12 cellular contexts compared by ENCODE assay signal in the genomic region with DNA sequence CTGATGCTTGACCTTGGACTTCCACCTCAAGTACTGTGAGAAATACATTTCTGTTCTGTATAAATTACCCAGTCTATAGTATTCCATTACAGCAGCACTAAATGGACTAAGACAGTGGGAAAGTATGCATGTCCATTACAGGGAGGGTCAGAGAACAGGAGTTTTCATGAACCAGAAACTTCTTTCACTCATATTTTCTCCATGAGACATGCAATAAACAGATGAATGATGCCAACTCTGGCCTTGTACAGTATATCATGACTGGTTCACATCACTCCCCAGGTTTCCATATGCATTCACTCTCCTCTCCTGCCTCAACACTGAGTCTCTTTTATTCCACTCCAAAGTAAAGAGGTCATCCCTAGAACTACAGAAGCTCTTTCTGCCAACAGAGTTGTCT. TPM values are rescaled to one million over a fixed set of nuclear protein-coding genes. Genes with fewer than 3 reads are reported as not detected.
A peak's percentile ranks its signal among the peaks of the same experiment; 100 is the strongest.
DNase-seq lines count a peak whose midpoint lies in the region; ATAC-seq and TF ChIP-seq lines count a peak whose summit lies in the region.
"Had no signal": no experiment of that assay in that cellular context is flagged by ENCODE, and none has a peak within 500 bp of the region (broad histone marks: within the 10 kb centered on the region; RNA-seq: fewer than 3 reads in every experiment).

No MANE protein-coding gene starts in this region.

- no peaks in the 10 kb centered on the region for H3K9me3 ChIP-seq in SK-N-SH
- no peaks in the 10 kb centered on the region for H3K9me3 ChIP-seq in spleen

- H3K4me1 ChIP-seq in SK-N-SH (ENCODE audit: control insufficient read depth in 1 of 2, insufficient read depth in 2 of 2, low read depth in 1 of 2, low read length in 1 of 2) (peaks cover 0 to 13% of the 10 kb centered on the region in 2 experiments; a peak in 3 of 4 replicates), spleen (peaks cover 15 to 73% (median 50%) of the 10 kb centered on the region in 6 donors)

- H3K4me2 ChIP-seq in SK-N-SH: no peak overlapping the region

- H3K27ac ChIP-seq in SK-N-SH (ENCODE audit: low read depth in 2 of 2, low read length in 1 of 2): peak overlapping the region; percentile 14 to 53; a peak in 3 of 4 replicates
- peak overlapping the region in 7 of 8 donors; percentile 29 to 96 (median 57) for H3K27ac ChIP-seq in spleen
- H3K27ac ChIP-seq: 22Rv1 had no signal

- H3K9me2 ChIP-seq in SK-N-SH: no peaks in the 10 kb centered on the region

- no peaks in the 10 kb centered on the region for H3K9me3 Mint-ChIP-seq in activated B cell treated with CpG ODN at 0.5 μM for 24 hours

- no peak for TF ChIP-seq EP300 in SK-N-SH (IDR thresholded peaks at IDR 0.05; ENCODE audit: borderline replicate concordance in 1 of 2, low read depth in 1 of 2, low read length in 1 of 2)

- peak overlapping the region; percentile 87 for H3K27ac Mint-ChIP-seq in activated B cell treated with CpG ODN at 0.5 μM for 24 hours

- H3K36me3 ChIP-seq in SK-N-SH (replicated peaks in 1 of 2; ENCODE audit: control insufficient read depth in 1 of 2, insufficient read depth in 2 of 2, low read length in 1 of 2) (no peaks in the 10 kb centered on the region), spleen (no peaks in the 10 kb centered on the region)

- no peaks in the 10 kb centered on the region for H3K27me3 ChIP-seq in SK-N-SH (ENCODE audit: insufficient read depth)
- H3K27me3 ChIP-seq in spleen (replicated peaks in 1 of 7): no peaks in the 10 kb centered on the region

- TF ChIP-seq POLR2A in spleen (IDR thresholded peaks at IDR 0.05): no peak

- H3K27me3 Mint-ChIP-seq in activated B cell treated with CpG ODN at 0.5 μM for 24 hours: no peaks in the 10 kb centered on the region

- H3K36me3 Mint-ChIP-seq in activated B cell treated with CpG ODN at 0.5 μM for 24 hours (ENCODE audit: low read depth): peaks cover 5% of the 10 kb centered on the region

- H3F3A ChIP-seq in SK-N-SH (replicated peaks; ENCODE audit: insufficient read depth): peaks cover 14% of the 10 kb centered on the region

- intact Hi-C loops in activated B cell treated with CpG ODN at 0.5 μM for 24 hours (cut with micrococcal nuclease) (loop anchor here (10.0 kb wide), 2 partner anchors 610 to 890 kb away; partner anchors contain the start of gene OR10T2), spleen (cut with DNase I; ENCODE audit: low total_unique reads) (no loop called here)

- H2AFZ ChIP-seq in SK-N-SH (ENCODE audit: low read depth): no peak overlapping the region; the same call in 1 of the 2 replicates

- CTCF ChIA-PET in SK-N-SH (lab: Yijun Ruan, JAX) (no interaction called here), activated B cell treated with CpG ODN at 0.5 μM for 24 hours (lab: Charles Lee) (interaction anchor here (1.2 to 1.8 kb wide), 3 partner anchors 67 to 801 kb away, joined by 3 to 5 read pairs (median 3); no protein-coding TSS in a partner anchor)

- no peak for TF ChIP-seq RAD21 in SK-N-SH (IDR thresholded peaks at IDR 0.05; ENCODE audit: low read length)

- ATAC-seq in SK-N-SH treated with all-trans-retinoic acid at 6 μM for 48 hours (no peak), activated B cell treated with CpG ODN at 0.5 μM for 24 hours (ENCODE audit: low read depth) (no peak), GM18907 (IDR thresholded peaks at IDR 0.05; ENCODE audit: unreplicated experiment) (no peak), HG02610 (IDR thresholded peaks at IDR 0.05; ENCODE audit: unreplicated experiment) (no peak)
- ATAC-seq: activated CD4-positive, CD25-positive, alpha-beta regulatory T cell treated with anti-CD3 and anti-CD28 coated beads, Interleukin-2, amount 50 U/mL, for 24 hours had no signal

- no peak overlapping the region for H3K4me3 Mint-ChIP-seq in activated B cell treated with CpG ODN at 0.5 μM for 24 hours

- POLR2A ChIA-PET in SK-N-SH (lab: Yijun Ruan, JAX) (no interaction called here), activated B cell treated with CpG ODN at 0.5 μM for 24 hours (lab: Charles Lee) (interaction anchor here (0.9 to 1.1 kb wide), 3 partner anchors 15 to 825 kb away, joined by 3 to 7 read pairs (median 3); partner anchors contain the start of gene CD1D)

- TF ChIP-seq CTCF in SK-N-SH (IDR thresholded peaks at IDR 0.05) (no peak), activated B cell treated with CpG ODN at 0.5 μM for 24 hours (IDR thresholded peaks at IDR 0.05) (no peak), spleen (IDR thresholded peaks at IDR 0.05 in 8 of 11, conservative IDR thresholded peaks at IDR 0.05 in 3 of 11) (no peak)

- DNase-seq in SK-N-SH (no peak), activated B cell treated with CpG ODN at 0.5 μM for 24 hours (no peak), iris pigment epithelial cell (ENCODE audit: low read depth) (peak; percentile 26), spleen (no peak)
- DNase-seq in stimulated activated CD4-positive, alpha-beta T cell treated with anti-CD3 and anti-CD28 coated beads, Interleukin-12 subunit alpha, Interleukin-12 subunit beta, amount 100 ng/mL, for 4 hours: no peak
- DNase-seq: NCI-H2227 treated with DMSO at 0.1 percent for 48 hours had no signal

- peaks cover under 1% of the 10 kb centered on the region for H3K79me2 ChIP-seq in SK-N-SH (ENCODE audit: insufficient read depth)

- H3K4me1 Mint-ChIP-seq in activated B cell treated with CpG ODN at 0.5 μM for 24 hours: peaks cover 49% of the 10 kb centered on the region

- H4K20me1 ChIP-seq in SK-N-SH (ENCODE audit: insufficient read depth): no peaks in the 10 kb centered on the region

- H3K4me3 ChIP-seq in SK-N-SH (ENCODE audit: low read depth in 2 of 2, low read length in 1 of 2) (no peak overlapping the region), spleen (no peak overlapping the region)

- no peak overlapping the region for H3K9ac ChIP-seq in SK-N-SH

TF ChIP-seq in SK-N-SH, 30 proteins besides CTCF, POLR2A, EP300 and RAD21:
- TF ChIP-seq FOXM1 (IDR thresholded peaks at IDR 0.05; ENCODE audit: low read depth) (no peak), GATA2 (CRISPR knock-in tag; IDR thresholded peaks at IDR 0.05) (no peak)

TF ChIP-seq in SK-N-SH treated with all-trans-retinoic acid at 6 μM for 48 hours, 23 proteins besides CTCF, POLR2A, EP300 and RAD21:
- TF ChIP-seq ZNF565 (CRISPR knock-in tag; conservative IDR thresholded peaks at IDR 0.05; ENCODE audit: low read depth) (no peak), ZNF70 (CRISPR knock-in tag; IDR thresholded peaks at IDR 0.05) (no peak), TSHZ2 (CRISPR knock-in tag; IDR thresholded peaks at IDR 0.05) (no peak)

RNA-seq across cellular contexts. Expression of gene IFI16, which starts 4.5 kb away (rescaled TPM):
- polyA plus RNA-seq in SK-N-SH (2012; rRNA removed) (56.1 and 72.4 TPM in 2 replicates), spleen (100 to 1,000 TPM; 165 to 205 (median 186) TPM)
- polyA plus RNA-seq in SK-N-SH (2012; cell fraction: cytosol; rRNA removed): 85.8 and 103 TPM in 2 replicates
- polyA plus RNA-seq in SK-N-SH (2012; cell fraction: nucleus; rRNA removed): 29.4 and 57.0 TPM in 2 replicates
- total RNA-seq in activated B cell treated with CpG ODN at 0.5 μM for 24 hours (145 and 160 TPM in 2 replicates), spleen (100 to 1,000 TPM; 155 to 201 (median 175) TPM)
- total RNA-seq: G401 had no signal
